1 cellular context compared by ENCODE assay signal in the genomic region with DNA sequence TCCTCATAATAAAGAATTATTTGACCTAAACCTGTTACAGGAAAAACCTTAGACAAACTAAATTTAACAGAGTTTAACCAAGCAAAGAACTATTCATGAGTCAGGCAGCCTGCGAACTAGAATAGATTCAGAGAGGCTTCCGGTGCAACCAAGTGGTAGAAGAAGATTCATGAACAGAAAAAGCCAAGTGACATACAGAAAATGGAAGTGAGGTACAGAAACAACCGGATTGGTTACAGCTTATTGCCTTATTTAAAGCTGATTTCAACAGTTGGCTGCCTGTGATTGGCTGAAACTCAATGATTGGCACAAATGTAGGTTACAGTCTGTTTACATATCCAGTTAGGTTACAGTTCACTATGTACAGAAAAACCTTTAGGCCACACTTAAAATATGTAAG.
TF ChIP-seq lines count a peak whose summit lies in the region.

No MANE protein-coding gene starts in this region.

TF ChIP-seq in HepG2, 621 proteins besides CTCF, POLR2A, EP300 and RAD21 (continued from another document):
- TF ChIP-seq, protein P1, sequence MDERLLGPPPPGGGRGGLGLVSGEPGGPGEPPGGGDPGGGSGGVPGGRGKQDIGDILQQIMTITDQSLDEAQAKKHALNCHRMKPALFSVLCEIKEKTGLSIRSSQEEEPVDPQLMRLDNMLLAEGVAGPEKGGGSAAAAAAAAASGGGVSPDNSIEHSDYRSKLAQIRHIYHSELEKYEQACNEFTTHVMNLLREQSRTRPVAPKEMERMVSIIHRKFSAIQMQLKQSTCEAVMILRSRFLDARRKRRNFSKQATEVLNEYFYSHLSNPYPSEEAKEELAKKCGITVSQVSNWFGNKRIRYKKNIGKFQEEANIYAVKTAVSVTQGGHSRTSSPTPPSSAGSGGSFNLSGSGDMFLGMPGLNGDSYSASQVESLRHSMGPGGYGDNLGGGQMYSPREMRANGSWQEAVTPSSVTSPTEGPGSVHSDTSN (CRISPR knock-in tag; IDR thresholded peaks at IDR 0.05), result peak; percentile 64
